Comparison of ENCODE assay signal across 1 cellular context in genomic region chr12:124505001-124505818, GRCh38.
TF ChIP-seq lines count a peak whose summit lies in the region.

No MANE protein-coding gene starts in this region.

TF ChIP-seq in HEK293, 187 proteins besides CTCF, POLR2A, EP300 and RAD21 (continued from another document):
- TF ChIP-seq ZNF350 (tag by site-specific recombination; IDR thresholded peaks at IDR 0.05) (no peak), ZNF211 (tag by site-specific recombination; IDR thresholded peaks at IDR 0.05; ENCODE audit: low read depth) (no peak), ZNF560 (tag by site-specific recombination; IDR thresholded peaks at IDR 0.05; ENCODE audit: borderline replicate concordance) (no peak), ZNF624 (tag by site-specific recombination; IDR thresholded peaks at IDR 0.05) (no peak), ZFHX2 (tag by site-specific recombination; conservative IDR thresholded peaks at IDR 0.05) (no peak), ZBTB49 (tag by site-specific recombination; IDR thresholded peaks at IDR 0.05; ENCODE audit: low read depth) (no peak)
